In genomic region chrX:106952988-106953387, GRCh38 we compare ENCODE assay signal across 10 cellular contexts. TPM values are rescaled to one million over a fixed set of nuclear protein-coding genes. Genes with fewer than 3 reads are reported as not detected.
DNase-seq lines count a peak whose midpoint lies in the region; ATAC-seq, FAIRE-seq and TF ChIP-seq lines count a peak whose summit lies in the region.
"Had no signal": no experiment of that assay in that cellular context is flagged by ENCODE, and none has a peak within 500 bp of the region (broad histone marks: within the 10 kb centered on the region; RNA-seq: fewer than 3 reads in every experiment).

No MANE protein-coding gene starts in this region.

- intact Hi-C loops in left ventricle myocardium superior (cut with micrococcal nuclease) = loop anchor here (5.0 kb wide), 1 partner anchor 61 kb away; no protein-coding TSS in a partner anchor

- DNase-seq in cardiac muscle cell (ENCODE audit: low read depth in 1 of 2, low spot score in 1 of 2) (peak; percentile 48 to 49), left ventricle myocardium superior (no peak), RWPE2 (ENCODE audit: low spot score) (no peak), frontal cortex (ENCODE audit: low spot score in 2 of 2) (no peak), tibial nerve (ENCODE audit: low spot score in 2 of 2) (no peak), GM10266 (ENCODE audit: extremely low spot score) (no peak), T-helper 1 cell (no peak)
- DNase-seq in effector memory CD4-positive, alpha-beta T cell = no peak

- H3K36me3 ChIP-seq in cardiac muscle cell = peaks cover 13% of the 10 kb centered on the region
- peaks cover 7% of the 10 kb centered on the region for H3K36me3 ChIP-seq in RWPE2 (ENCODE audit: low read depth)
- H3K36me3 ChIP-seq in tibial nerve = peaks cover 0 to 12% (median 0%) of the 10 kb centered on the region in 3 donors
- no peaks in the 10 kb centered on the region for H3K36me3 ChIP-seq in effector memory CD4-positive, alpha-beta T cell (ENCODE audit: control insufficient read depth, insufficient read depth, low read length)
- H3K36me3 ChIP-seq: neutrophil had no signal

- H3K4me3 ChIP-seq in cardiac muscle cell (no peak overlapping the region), RWPE2 (ENCODE audit: severe bottlenecking) (no peak overlapping the region), tibial nerve (no peak overlapping the region)
- H3K4me3 ChIP-seq in effector memory CD4-positive, alpha-beta T cell (ENCODE audit: insufficient read depth, low read depth, low read length, poor library complexity, severe bottlenecking) = no peak overlapping the region

- 37 to 41% methylated on average over 1 of the region's 1 CpG for WGBS in tibial nerve, 2 donors

- H3K27me3 ChIP-seq in cardiac muscle cell = no peaks in the 10 kb centered on the region
- no peaks in the 10 kb centered on the region for H3K27me3 ChIP-seq in RWPE2 (ENCODE audit: insufficient read depth, poor library complexity, severe bottlenecking)
- peaks cover 0 to 4% of the 10 kb centered on the region in 2 donors for H3K27me3 ChIP-seq in tibial nerve
- H3K27me3 ChIP-seq in effector memory CD4-positive, alpha-beta T cell (replicated peaks; ENCODE audit: control insufficient read depth, insufficient read depth, low read length, poor library complexity, severe bottlenecking) = no peaks in the 10 kb centered on the region
- H3K27me3 ChIP-seq: neutrophil had no signal

- ATAC-seq in left ventricle myocardium superior (no peak), RWPE2 (ENCODE audit: low read depth) (no peak)

- no peak for TF ChIP-seq POLR2A in tibial nerve (IDR thresholded peaks at IDR 0.05)

- peak; percentile 3 for FAIRE-seq in frontal cortex (lab: Jason Lieb, UNC)
- FAIRE-seq: colon had no signal

- H3K9me3 ChIP-seq in cardiac muscle cell (ENCODE audit: low read depth) (no peaks in the 10 kb centered on the region), RWPE2 (ENCODE audit: severe bottlenecking) (no peaks in the 10 kb centered on the region), tibial nerve (no peaks in the 10 kb centered on the region)
- H3K9me3 ChIP-seq in effector memory CD4-positive, alpha-beta T cell (ENCODE audit: control insufficient read depth, low read length) = no peaks in the 10 kb centered on the region
- H3K9me3 ChIP-seq: neutrophil had no signal

- H3K27ac ChIP-seq in cardiac muscle cell (no peak overlapping the region), RWPE2 (ENCODE audit: poor library complexity, severe bottlenecking) (no peak overlapping the region), tibial nerve (no peak overlapping the region)
- H3K27ac ChIP-seq in effector memory CD4-positive, alpha-beta T cell (ENCODE audit: insufficient read depth, low read length, poor library complexity, severe bottlenecking) = no peak overlapping the region
- H3K27ac ChIP-seq: neutrophil had no signal

- peak; percentile 46 for TF ChIP-seq CTCF in cardiac muscle cell (IDR thresholded peaks at IDR 0.05; ENCODE audit: low read depth, low read length)
- peak; percentile 53 for TF ChIP-seq CTCF in RWPE2 (IDR thresholded peaks at IDR 0.05; ENCODE audit: poor library complexity, severe bottlenecking)
- peak in 4 of 5 experiments; percentile 5 to 53 (median 32) for TF ChIP-seq CTCF in tibial nerve (IDR thresholded peaks at IDR 0.05)
- no peak for TF ChIP-seq CTCF in GM10266 (IDR thresholded peaks at IDR 0.05; ENCODE audit: control insufficient read depth, insufficient read depth, low read depth, missing control alignments)

- H3K4me1 ChIP-seq in cardiac muscle cell (ENCODE audit: low read depth) (peaks cover 9% of the 10 kb centered on the region), RWPE2 (ENCODE audit: insufficient read depth, poor library complexity, severe bottlenecking) (no peaks in the 10 kb centered on the region), tibial nerve (peaks cover 0 to 9% (median 0%) of the 10 kb centered on the region in 4 donors)
- no peaks in the 10 kb centered on the region for H3K4me1 ChIP-seq in effector memory CD4-positive, alpha-beta T cell (ENCODE audit: control insufficient read depth, insufficient read depth, low read length, poor library complexity, severe bottlenecking)

- TF ChIP-seq EP300 in tibial nerve (IDR thresholded peaks at IDR 0.05) = no peak

RNA-seq across cellular contexts. Expression of gene CLDN2, which starts 32.8 kb away (rescaled TPM):
- total RNA-seq in cardiac muscle cell = 0.09 and 0.18 TPM in 2 replicates
- polyA plus RNA-seq in cardiac muscle cell = 0.24 and 0.66 TPM in 2 replicates
- total RNA-seq in left ventricle myocardium superior = not detected
- total RNA-seq in frontal cortex = not detected
- total RNA-seq in tibial nerve = under 1 TPM in 3 of 4 donors, not detected in 1; 0.21 to 0.44 (median 0.30) TPM

RNA-seq across cellular contexts. Expression of gene MORC4, which starts 47.0 kb away (rescaled TPM):
- total RNA-seq in cardiac muscle cell (6.3 and 13.0 TPM in 2 replicates), left ventricle myocardium superior (2.8 TPM), frontal cortex (4.1 TPM), tibial nerve (10 to 100 TPM; 14.1 to 27.1 (median 21.6) TPM)
- 6.9 and 7.0 TPM in 2 replicates for polyA plus RNA-seq in cardiac muscle cell

RNA-seq across cellular contexts. Expression of gene RIPPLY1, which starts 49.8 kb away (rescaled TPM):
- total RNA-seq in cardiac muscle cell = 0.21 TPM in 1 of 2 replicates, not detected in the other
- polyA plus RNA-seq in cardiac muscle cell = 0.55 TPM in 1 of 2 replicates, not detected in the other
- not detected for total RNA-seq in left ventricle myocardium superior
- not detected for total RNA-seq in frontal cortex
- not detected for total RNA-seq in tibial nerve

Comparison
In these comparisons a context has a peak if more than half of its experiments do, and no peak if none do; other contexts are left out.
1. DNase-seq: peak in cardiac muscle cell (2 of 2); none in left ventricle myocardium superior (single experiment), RWPE2 (single experiment), frontal cortex (0 of 2), tibial nerve (0 of 2), GM10266 (single experiment), T-helper 1 cell (0 of 5) and effector memory CD4-positive, alpha-beta T cell (0 of 3).